In genomic region chr3:94184781-94185180, GRCh38 we compare ENCODE assay signal across 26 cellular contexts.
DNase-seq lines count a peak whose midpoint lies in the region; FAIRE-seq and TF ChIP-seq lines count a peak whose summit lies in the region.
"Had no signal": no experiment of that assay in that cellular context is flagged by ENCODE, and none has a peak within 500 bp of the region (broad histone marks: within the 10 kb centered on the region; RNA-seq: fewer than 3 reads in every experiment).

No MANE protein-coding gene starts in this region.

- DNase-seq in EH (ENCODE audit: low read depth) = peak; percentile 6
- DNase-seq in NCI-H226 = peak; percentile 15
- DNase-seq in mammary epithelial cell = peak; percentile 67
- peak; percentile 9 for DNase-seq in iris pigment epithelial cell (ENCODE audit: low read depth)
- DNase-seq in H54 (ENCODE audit: insufficient read length, low spot score) = no peak
- DNase-seq in nephron progenitor cell = no peak
- DNase-seq in HuH-7 (ENCODE audit: low spot score) = no peak
- DNase-seq in cerebellum (ENCODE audit: low spot score) = no peak
- DNase-seq: activated B cell treated with CpG ODN at 0.5 μM for 24 hours; activated CD4-positive, alpha-beta memory T cell treated with anti-CD3 and anti-CD28 coated beads for 36 hours; activated gamma-delta T cell; activated naive CD8-positive, alpha-beta T cell treated with anti-CD3 and anti-CD28 coated beads, Interleukin-2, amount 50 U/mL, for 24 hours; activated T-cell treated with anti-CD3 and anti-CD28 coated beads for 4 hours; Caco-2; cortex of kidney; DND-41; H9; mesenchymal stem cell; NCI-H1092; NCI-H1930; NCI-H2227 treated with DMSO at 0.1 percent for 48 hours; NCI-H82; psoas muscle; Right ventricle myocardium superior; upper lobe of left lung had no signal

- TF ChIP-seq CTCF in mammary epithelial cell (conservative IDR thresholded peaks at IDR 0.05 in 1 of 2, IDR thresholded peaks at IDR 0.05 in 1 of 2; ENCODE audit: extremely low read depth in 1 of 2, insufficient read depth in 1 of 2, low read depth in 1 of 2, low read length in 2 of 2) (no peak), nephron progenitor cell (IDR thresholded peaks at IDR 0.05) (no peak)

- CTCF ChIA-PET in mammary epithelial cell (lab: Charles Lee; ENCODE audit: low non-redundant PET) = no interaction called here

- no peaks in the 10 kb centered on the region for H3K79me2 ChIP-seq in mammary epithelial cell (ENCODE audit: insufficient read depth, low read length)

- BruUV-seq in mammary epithelial cell (replicated peaks; lab: Mats Ljungman, UMichigan) = no TSS peak

- 0% methylated on average over 1 of the region's 1 CpG for WGBS in mammary epithelial cell (ENCODE audit: low coverage, missing lambda C conversion rate)

- no peak overlapping the region for H3K4me3 Mint-ChIP-seq in nephron progenitor cell
- H3K4me3 Mint-ChIP-seq: activated B cell treated with CpG ODN at 0.5 μM for 24 hours; activated CD4-positive, alpha-beta memory T cell treated with anti-CD3 and anti-CD28 coated beads for 36 hours; activated naive CD8-positive, alpha-beta T cell treated with anti-CD3 and anti-CD28 coated beads, Interleukin-2, amount 50 U/mL, for 24 hours; brain; H9 had no signal

- peak overlapping the region; percentile 60 for H3K4me2 ChIP-seq in mammary epithelial cell (ENCODE audit: insufficient read depth, low read depth, low read length)

- no peaks in the 10 kb centered on the region for H3K36me3 ChIP-seq in mammary epithelial cell (ENCODE audit: insufficient read depth, low read length)
- H3K36me3 ChIP-seq: upper lobe of left lung had no signal

- H3K27me3 Mint-ChIP-seq in nephron progenitor cell (ENCODE audit: low read depth, poor library complexity) = no peaks in the 10 kb centered on the region
- H3K27me3 Mint-ChIP-seq: activated CD4-positive, alpha-beta memory T cell treated with anti-CD3 and anti-CD28 coated beads for 36 hours; brain had no signal

- H3K27me3 ChIP-seq in mammary epithelial cell (ENCODE audit: insufficient read depth, low read length) = no peaks in the 10 kb centered on the region
- H3K27me3 ChIP-seq: upper lobe of left lung had no signal

- H3K27ac Mint-ChIP-seq in nephron progenitor cell = no peak overlapping the region
- H3K27ac Mint-ChIP-seq: activated B cell treated with CpG ODN at 0.5 μM for 24 hours; activated CD4-positive, alpha-beta memory T cell treated with anti-CD3 and anti-CD28 coated beads for 36 hours; activated naive CD8-positive, alpha-beta T cell treated with anti-CD3 and anti-CD28 coated beads, Interleukin-2, amount 50 U/mL, for 24 hours; brain; H9 had no signal

- dilution Hi-C loops in mammary epithelial cell (cut with HindIII; ENCODE audit: low sequenced_read_pairs) = no loop called here

- no peaks in the 10 kb centered on the region for H3K9me3 Mint-ChIP-seq in nephron progenitor cell
- H3K9me3 Mint-ChIP-seq: activated B cell treated with CpG ODN at 0.5 μM for 24 hours; activated CD4-positive, alpha-beta memory T cell treated with anti-CD3 and anti-CD28 coated beads for 36 hours; activated naive CD8-positive, alpha-beta T cell treated with anti-CD3 and anti-CD28 coated beads, Interleukin-2, amount 50 U/mL, for 24 hours; H9 had no signal

- in situ Hi-C loops in mammary epithelial cell (cut with MboI; ENCODE audit: low sequenced_read_pairs in 2 of 2) = no loop called here

- H3K4me3 ChIP-seq in mammary epithelial cell (replicated peaks in 1 of 3; ENCODE audit: insufficient read depth in 1 of 3, low read depth in 2 of 3, low read length in 3 of 3) = no peak overlapping the region
- H3K4me3 ChIP-seq: psoas muscle, upper lobe of left lung had no signal

- no peaks in the 10 kb centered on the region for H3K36me3 Mint-ChIP-seq in nephron progenitor cell (ENCODE audit: low read depth)
- H3K36me3 Mint-ChIP-seq: activated CD4-positive, alpha-beta memory T cell treated with anti-CD3 and anti-CD28 coated beads for 36 hours; brain had no signal

- FAIRE-seq in H54 (lab: Jason Lieb, UNC) = no peak

- H2AFZ ChIP-seq in mammary epithelial cell (ENCODE audit: low read depth, low read length) = peak overlapping the region; percentile 16

- no peaks in the 10 kb centered on the region for H3K4me1 Mint-ChIP-seq in nephron progenitor cell
- H3K4me1 Mint-ChIP-seq: activated B cell treated with CpG ODN at 0.5 μM for 24 hours, brain, H9 had no signal

- peaks cover 17% of the 10 kb centered on the region for H3K4me1 ChIP-seq in mammary epithelial cell (ENCODE audit: insufficient read depth, low read length)
- H3K4me1 ChIP-seq: Caco-2, psoas muscle, upper lobe of left lung had no signal

- no peak for TF ChIP-seq POLR2A in H54 (IDR thresholded peaks at IDR 0.05; ENCODE audit: low read depth, low read length)

- intact Hi-C loops in mammary epithelial cell (cut with micrococcal nuclease) = no loop called here

- no peaks in the 10 kb centered on the region for H3K9me3 ChIP-seq in mammary epithelial cell (replicated peaks; ENCODE audit: insufficient read depth, low read length)
- H3K9me3 ChIP-seq: Caco-2, psoas muscle, upper lobe of left lung had no signal

- no peaks in the 10 kb centered on the region for H4K20me1 ChIP-seq in mammary epithelial cell (ENCODE audit: insufficient read depth, low read length)

- H3K27ac ChIP-seq in mammary epithelial cell (ENCODE audit: insufficient read depth, low read depth, low read length) = peak overlapping the region; percentile 34
- H3K27ac ChIP-seq: psoas muscle, upper lobe of left lung had no signal

- H3K9ac ChIP-seq in mammary epithelial cell (ENCODE audit: insufficient read depth, low read length) = no peak overlapping the region

Comparison
In these comparisons a context has a peak if more than half of its experiments do, and no peak if none do; other contexts are left out.
1. DNase-seq: peak in EH (single experiment), NCI-H226 (single experiment), mammary epithelial cell (single experiment) and iris pigment epithelial cell (single experiment); none in H54 (single experiment), nephron progenitor cell (single experiment), HuH-7 (single experiment) and cerebellum (single experiment).